ENCODE assay signal across 17 cellular contexts in genomic region chr12:40726366-40726765, GRCh38. TPM values are rescaled to one million over a fixed set of nuclear protein-coding genes. Genes with fewer than 3 reads are reported as not detected.
A peak's percentile ranks its signal among the peaks of the same experiment; 100 is the strongest.
DNase-seq lines count a peak whose midpoint lies in the region; ATAC-seq, FAIRE-seq and TF ChIP-seq lines count a peak whose summit lies in the region.
"Had no signal": no experiment of that assay in that cellular context is flagged by ENCODE, and none has a peak within 500 bp of the region (broad histone marks: within the 10 kb centered on the region; RNA-seq: fewer than 3 reads in every experiment).

No MANE protein-coding gene starts in this region.

- H3K9me3 ChIP-seq in body of pancreas: no peaks in the 10 kb centered on the region
- H3K9me3 ChIP-seq: Caco-2 had no signal

- WGBS in body of pancreas, 2 donors: 70 to 94% methylated on average over 1 of the region's 1 CpG

- no peak overlapping the region for H3K4me3 ChIP-seq in body of pancreas
- H3K4me3 ChIP-seq: GM23338 had no signal

- H3K27me3 ChIP-seq in body of pancreas: no peaks in the 10 kb centered on the region

- H3K27ac ChIP-seq in body of pancreas: no peak overlapping the region
- H3K27ac ChIP-seq: C4-2B had no signal

- no peak for TF ChIP-seq CTCF in D721Med (IDR thresholded peaks at IDR 0.05; ENCODE audit: insufficient read depth, missing control alignments)
- TF ChIP-seq CTCF in body of pancreas (IDR thresholded peaks at IDR 0.05): no peak

- FAIRE-seq in D721Med (lab: Jason Lieb, UNC): peak; percentile 90
- FAIRE-seq: H54 had no signal

- no peaks in the 10 kb centered on the region for H3K4me1 ChIP-seq in body of pancreas
- H3K4me1 ChIP-seq: Caco-2 had no signal

- TF ChIP-seq POLR2A in body of pancreas (IDR thresholded peaks at IDR 0.05): no peak

- intact Hi-C loops in body of pancreas (cut with DNase I): no loop called here

- DNase-seq in D721Med (ENCODE audit: insufficient read length, low spot score): no peak
- peak; percentile 50 to 81 for DNase-seq in NCI-H524 (lab: John Stamatoyannopoulos, UW)
- DNase-seq in NCI-H82 treated with DMSO at 0.1 percent for 48 hours (lab: John Stamatoyannopoulos, UW; ENCODE audit: unreplicated experiment): peak; percentile 76
- no peak for DNase-seq in body of pancreas
- DNase-seq in foreskin melanocyte: no peak
- DNase-seq: AML-193; Caco-2; CD4-positive, alpha-beta T cell; DMS79 treated with DMSO at 0.1 percent for 48 hours; GF-D8; HCEC 1CT had no signal

- no peaks in the 10 kb centered on the region for H3K36me3 ChIP-seq in body of pancreas (replicated peaks in 1 of 2; ENCODE audit: insufficient read depth in 1 of 2, low read depth in 2 of 2)

- ATAC-seq in GM21515 (IDR thresholded peaks at IDR 0.05; ENCODE audit: unreplicated experiment) (no peak), GM19351 (IDR thresholded peaks at IDR 0.05; ENCODE audit: unreplicated experiment) (no peak), body of pancreas (no peak)
- ATAC-seq: GM23338 had no signal

RNA-seq across cellular contexts. Expression of gene CNTN1, which starts 34.1 kb away (rescaled TPM):
- 1 to 10 TPM; 1.3 to 3.1 TPM for total RNA-seq in body of pancreas
- total RNA-seq: Caco-2; CD4-positive, alpha-beta T cell; HT-29 had no signal

Comparison
In these comparisons a context has a peak if more than half of its experiments do, and no peak if none do; other contexts are left out.
1. DNase-seq: peak in NCI-H524 (2 of 2) and NCI-H82 treated with DMSO at 0.1 percent for 48 hours (single experiment); none in D721Med (single experiment), body of pancreas (0 of 4) and foreskin melanocyte (single experiment).